19 cellular contexts compared by ENCODE assay signal in genomic region chr6:13282393-13283069, GRCh38. TPM values are rescaled to one million over a fixed set of nuclear protein-coding genes. Genes with fewer than 3 reads are reported as not detected.
DNase-seq lines count a peak whose midpoint lies in the region; ATAC-seq, FAIRE-seq and TF ChIP-seq lines count a peak whose summit lies in the region.
"Had no signal": no experiment of that assay in that cellular context is flagged by ENCODE, and none has a peak within 500 bp of the region (broad histone marks: within the 10 kb centered on the region; RNA-seq: fewer than 3 reads in every experiment).

No MANE protein-coding gene starts in this region.

- H3K4me1 ChIP-seq in A673 (ENCODE audit: insufficient read depth, low read length, poor library complexity, severe bottlenecking) = no peaks in the 10 kb centered on the region

- H3K4me1 Mint-ChIP-seq in central memory CD8-positive, alpha-beta T cell = no peaks in the 10 kb centered on the region
- peaks cover 59 to 91% of the 10 kb centered on the region in 2 donors for H3K4me1 Mint-ChIP-seq in stimulated activated naive B cell treated with anti-CD40 and anti-IgM and Interleukin-4, amounts not matched to agents 10 μg/mL and 1 μg/mL and 100 μg/mL, for 72 hours

- DNase-seq in GM12892 (ENCODE audit: insufficient read length) (no peak), NCI-H526 treated with DMSO at 0.1 percent for 48 hours (lab: John Stamatoyannopoulos, UW) (peak; percentile 28), D341Med (ENCODE audit: low spot score) (no peak), A673 (ENCODE audit: low spot score) (no peak)
- DNase-seq in central memory CD8-positive, alpha-beta T cell (ENCODE audit: low spot score in 2 of 2) = no peak
- no peak for DNase-seq in stimulated activated naive B cell treated with anti-CD40 and anti-IgM and Interleukin-4, amounts not matched to agents 10 μg/mL and 1 μg/mL and 100 μg/mL, for 72 hours
- no peak for DNase-seq in stimulated activated naive CD4-positive, alpha-beta T cell (lab: John Stamatoyannopoulos, UW)
- DNase-seq: AML-193, DMS 273 treated with DMSO at 0.1 percent for 48 hours, DND-41, GM23248, NCI-H1105 treated with DMSO at 0.1 percent for 48 hours, NCI-H1694, NCI-H82, OCI-M1, SHP77, SK-N-SH had no signal

- CTCF ChIA-PET in A673 (lab: Charles Lee) = no interaction called here

- intact Hi-C loops in A673 (cut with micrococcal nuclease; ENCODE audit: unreplicated experiment) = no loop called here

- H3K9me3 ChIP-seq in A673 (ENCODE audit: low read depth, low read length, poor library complexity, severe bottlenecking) = no peaks in the 10 kb centered on the region
- H3K9me3 ChIP-seq: HAP-1, SK-N-SH had no signal

- H3K27me3 Mint-ChIP-seq in central memory CD8-positive, alpha-beta T cell = no peaks in the 10 kb centered on the region
- no peaks in the 10 kb centered on the region for H3K27me3 Mint-ChIP-seq in stimulated activated naive B cell treated with anti-CD40 and anti-IgM and Interleukin-4, amounts not matched to agents 10 μg/mL and 1 μg/mL and 100 μg/mL, for 72 hours

- no peak overlapping the region for H3K27ac ChIP-seq in A673 (ENCODE audit: low read depth, low read length, poor library complexity, severe bottlenecking)
- H3K27ac ChIP-seq: GM23248, HL-60 had no signal

- H3K36me3 Mint-ChIP-seq in central memory CD8-positive, alpha-beta T cell (ENCODE audit: insufficient read depth) = peaks cover 3% of the 10 kb centered on the region
- H3K36me3 Mint-ChIP-seq in stimulated activated naive B cell treated with anti-CD40 and anti-IgM and Interleukin-4, amounts not matched to agents 10 μg/mL and 1 μg/mL and 100 μg/mL, for 72 hours = peaks cover 65 to 86% of the 10 kb centered on the region in 2 donors

- no peak for TF ChIP-seq CTCF in A673 (conservative IDR thresholded peaks at IDR 0.05; ENCODE audit: low read depth, low read length)

- no peak overlapping the region for H3K4me3 ChIP-seq in A673 (ENCODE audit: low read depth, low read length, poor library complexity, severe bottlenecking)
- H3K4me3 ChIP-seq: GM23248, HAP-1 had no signal

- POLR2A ChIA-PET in A673 (lab: Charles Lee; ENCODE audit: low non-redundant PET) = no interaction called here

- TF ChIP-seq POLR2A in GM12892 (IDR thresholded peaks at IDR 0.05; ENCODE audit: low read depth, low read length) = 0 out of 2 replicates have a peak, but pooled peaks have one; percentile 18

- H3K36me3 ChIP-seq in A673 (ENCODE audit: insufficient read depth, low read length, poor library complexity, severe bottlenecking) = no peaks in the 10 kb centered on the region
- H3K36me3 ChIP-seq: HAP-1 had no signal

- no peak for ATAC-seq in central memory CD8-positive, alpha-beta T cell (replicated peaks; ENCODE audit: extremely low read depth, poor library complexity, severe bottlenecking)
- no peak for ATAC-seq in stimulated activated naive B cell treated with anti-CD40 and anti-IgM and Interleukin-4, amounts not matched to agents 10 μg/mL and 1 μg/mL and 100 μg/mL, for 72 hours (replicated peaks)

- peaks cover 5% of the 10 kb centered on the region for H3K9me3 Mint-ChIP-seq in central memory CD8-positive, alpha-beta T cell
- H3K9me3 Mint-ChIP-seq in stimulated activated naive B cell treated with anti-CD40 and anti-IgM and Interleukin-4, amounts not matched to agents 10 μg/mL and 1 μg/mL and 100 μg/mL, for 72 hours = peaks cover 0 to 2% of the 10 kb centered on the region in 2 donors

- no peaks in the 10 kb centered on the region for H3K27me3 ChIP-seq in A673 (replicated peaks; ENCODE audit: insufficient read depth, low read depth, low read length, poor library complexity)

- no peak overlapping the region for H3K4me3 Mint-ChIP-seq in central memory CD8-positive, alpha-beta T cell
- no peak overlapping the region for H3K4me3 Mint-ChIP-seq in stimulated activated naive B cell treated with anti-CD40 and anti-IgM and Interleukin-4, amounts not matched to agents 10 μg/mL and 1 μg/mL and 100 μg/mL, for 72 hours

- H3K27ac Mint-ChIP-seq in central memory CD8-positive, alpha-beta T cell (ENCODE audit: low read depth) = peak overlapping the region; percentile 36
- peak overlapping the region; percentile 57 for H3K27ac Mint-ChIP-seq in stimulated activated naive B cell treated with anti-CD40 and anti-IgM and Interleukin-4, amounts not matched to agents 10 μg/mL and 1 μg/mL and 100 μg/mL, for 72 hours

- BruUV-seq in A673 (replicated peaks; lab: Mats Ljungman, UMichigan) = no TSS peak

- no peak for FAIRE-seq in GM12892 (lab: Jason Lieb, UNC)

RNA-seq across cellular contexts. Expression of gene TBC1D7, which starts 45.8 kb away (rescaled TPM):
- 38.1 TPM for polyA plus RNA-seq in GM12892 (2012; ENCODE audit: missing spikeins)
- total RNA-seq in A673 (2021) = 32.1 and 34.2 TPM in 2 replicates
